In genomic region chr18:12391487-12392136, GRCh38 we compare ENCODE assay signal across 8 cellular contexts. TPM values are rescaled to one million over a fixed set of nuclear protein-coding genes. Genes with fewer than 3 reads are reported as not detected.
DNase-seq lines count a peak whose midpoint lies in the region; ATAC-seq, FAIRE-seq and TF ChIP-seq lines count a peak whose summit lies in the region.

No MANE protein-coding gene starts in this region.

- no peaks in the 10 kb centered on the region for H3K79me2 ChIP-seq in HCT116 (ENCODE audit: insufficient read depth, low read length)

- 26% methylated on average over 8 of the region's 9 CpGs for WGBS in mesenchymal stem cell

- H2BK15ac ChIP-seq in mesenchymal stem cell (ENCODE audit: low read depth, poor library complexity, severe bottlenecking): no peak overlapping the region

- H2BK120ac ChIP-seq in mesenchymal stem cell (ENCODE audit: low read depth, low read length): no peak overlapping the region

- H2BK12ac ChIP-seq in mesenchymal stem cell (ENCODE audit: low read length in 2 of 2): no peak overlapping the region

- H3K4me3 ChIP-seq in HCT116 (replicated peaks in 1 of 2; ENCODE audit: low read depth in 1 of 2, low read length in 2 of 2) (no peak overlapping the region), mesenchymal stem cell (ENCODE audit: insufficient read depth in 1 of 2, low read depth in 1 of 2, low read length in 2 of 2) (no peak overlapping the region)

- H3K27ac ChIP-seq in HCT116 (ENCODE audit: low read depth, low read length) (no peak overlapping the region), mesenchymal stem cell (ENCODE audit: low read length, poor library complexity, severe bottlenecking) (no peak overlapping the region), substantia nigra (ENCODE audit: low read depth, low read length, poor library complexity, severe bottlenecking) (no peak overlapping the region)

- no TSS peak for BruUV-seq in HCT116 (replicated peaks; lab: Mats Ljungman, UMichigan)

- POLR2A ChIA-PET in HCT116 (lab: Charles Lee): interaction anchor here (1.4 kb wide), 1 partner anchor 14 kb away, joined by 3 read pairs; no protein-coding TSS in a partner anchor

- intact Hi-C loops in HCT116 (cut with micrococcal nuclease): loop anchor here (1.0 to 2.0 kb wide), 3 partner anchors 31 to 543 kb away; no protein-coding TSS in a partner anchor

- no peak overlapping the region for H3K14ac ChIP-seq in mesenchymal stem cell (ENCODE audit: low read length in 2 of 2)

- H3K18ac ChIP-seq in mesenchymal stem cell (ENCODE audit: low read depth in 1 of 2, low read length in 2 of 2): no peak overlapping the region

- H3K4ac ChIP-seq in mesenchymal stem cell (ENCODE audit: low read depth in 1 of 2, low read length in 2 of 2): no peak overlapping the region

- no peak overlapping the region for H4K91ac ChIP-seq in mesenchymal stem cell (ENCODE audit: low read length)

- no peaks in the 10 kb centered on the region for H3K9me2 ChIP-seq in HCT116 (ENCODE audit: insufficient read depth)

- DNase-seq in HCT116 (ENCODE audit: low read depth, low spot score) (peak; percentile 52), NCI-H2171 treated with DMSO at 0.1 percent for 48 hours (lab: John Stamatoyannopoulos, UW) (peak; percentile 71), mesenchymal stem cell (peak; percentile 76), substantia nigra (lab: John Stamatoyannopoulos, UW) (peak in 36 of 49 donors; percentile 6 to 72 (median 38)), SHP77 treated with DMSO at 0.1 percent for 48 hours (lab: John Stamatoyannopoulos, UW) (no peak)
- DNase-seq in activated CD4-positive, alpha-beta T cell treated with anti-CD3 and anti-CD28 coated beads, Interleukin-2, amount 50 U/mL, for 1 hour: peak; percentile 41

- CTCF ChIA-PET in HCT116 (lab: Charles Lee): interaction anchor here (0.6 to 1.1 kb wide), 5 partner anchors 14 to 543 kb away, joined by 3 to 6 read pairs (median 3); partner anchors contain the start of gene AFG3L2

- H2AFZ ChIP-seq in HCT116 (ENCODE audit: low read depth, low read length, poor library complexity, severe bottlenecking): peak overlapping the region; percentile 94
- no peak overlapping the region for H2AFZ ChIP-seq in mesenchymal stem cell (ENCODE audit: low read depth, low read length)

- TF ChIP-seq POLR2A in HCT116 (IDR thresholded peaks at IDR 0.05; ENCODE audit: borderline replicate concordance, extremely low read depth, insufficient read depth, insufficient read length): no peak

- no peaks in the 10 kb centered on the region for H3K79me1 ChIP-seq in mesenchymal stem cell (replicated peaks; ENCODE audit: low read length, poor library complexity, severe bottlenecking)

- H3K36me3 ChIP-seq in HCT116 (ENCODE audit: control insufficient read depth in 1 of 2, insufficient read depth in 2 of 2, low read length in 2 of 2) (no peaks in the 10 kb centered on the region), mesenchymal stem cell (ENCODE audit: control insufficient read depth in 1 of 2, insufficient read depth in 2 of 2, low read depth in 1 of 2, low read length in 2 of 2) (no peaks in the 10 kb centered on the region)

- ATAC-seq in HCT116: peak; percentile 69

- TF ChIP-seq CTCF in HCT116 (IDR thresholded peaks at IDR 0.05 in 2 of 3, conservative IDR thresholded peaks at IDR 0.05 in 1 of 3; ENCODE audit: borderline replicate concordance in 1 of 3, insufficient read depth in 1 of 3, low read depth in 2 of 3, low read length in 2 of 3): peak; percentile 87 to 95 (median 92)

- no peak overlapping the region for H2BK5ac ChIP-seq in mesenchymal stem cell (ENCODE audit: low read depth, low read length, poor library complexity, severe bottlenecking)

- H3K9ac ChIP-seq in HCT116 (ENCODE audit: low read length) (no peak overlapping the region), mesenchymal stem cell (ENCODE audit: low read length) (peak overlapping the region; percentile 39)

- H4K8ac ChIP-seq in mesenchymal stem cell (ENCODE audit: low read length): no peak overlapping the region

- no peaks in the 10 kb centered on the region for H4K20me1 ChIP-seq in HCT116 (ENCODE audit: insufficient read depth)

- H3K9me3 ChIP-seq in HCT116 (ENCODE audit: control insufficient read depth in 1 of 2, insufficient read depth in 1 of 2, low read depth in 1 of 2, low read length in 2 of 2): no peaks in the 10 kb centered on the region
- no peaks in the 10 kb centered on the region for H3K9me3 ChIP-seq in mesenchymal stem cell (ENCODE audit: control insufficient read depth, low read length)

- RAD21 ChIA-PET in HCT116 (lab: Charles Lee; ENCODE audit: low non-redundant PET in 1 of 2, low total read pairs in 2 of 2, uncharacterized antibody in 2 of 2, unreplicated experiment in 2 of 2): interaction anchor here in 1 of 2 experiments (0.6 kb wide), 1 partner anchor 31 kb away, joined by 4 read pairs; no protein-coding TSS in a partner anchor

- no peak overlapping the region for H3K23ac ChIP-seq in mesenchymal stem cell (ENCODE audit: low read length in 2 of 2)

- H2AK5ac ChIP-seq in mesenchymal stem cell (ENCODE audit: low read length, severe bottlenecking): no peak overlapping the region

- H3K27me3 ChIP-seq in HCT116 (ENCODE audit: insufficient read depth, low read length) (no peaks in the 10 kb centered on the region), mesenchymal stem cell (ENCODE audit: control insufficient read depth in 1 of 2, insufficient read depth in 1 of 2, low read length in 2 of 2) (peaks cover 0 to 12% of the 10 kb centered on the region in 2 experiments)

- peak overlapping the region; percentile 18; the same call in 1 of the 2 replicates for H3K4me2 ChIP-seq in HCT116 (ENCODE audit: low read length)
- H3K4me2 ChIP-seq in mesenchymal stem cell (ENCODE audit: low read length, poor library complexity, severe bottlenecking): no peak overlapping the region

- peaks cover 10 to 24% of the 10 kb centered on the region in 2 experiments; a peak in 3 of 4 replicates for H3K4me1 ChIP-seq in HCT116 (ENCODE audit: control insufficient read depth in 1 of 2, insufficient read depth in 2 of 2, low read length in 2 of 2)
- peaks cover 3% of the 10 kb centered on the region for H3K4me1 ChIP-seq in mesenchymal stem cell (ENCODE audit: control insufficient read depth, insufficient read depth, low read depth, low read length)

- peak; percentile 95 for TF ChIP-seq RAD21 in HCT116 (IDR thresholded peaks at IDR 0.05; ENCODE audit: low read depth)

- FAIRE-seq in G401.6 (lab: Jason Lieb, UNC): peak; percentile 86
- FAIRE-seq in endometrium (lab: Jason Lieb, UNC): peak; percentile 18

TF ChIP-seq in HCT116, 20 proteins besides CTCF, POLR2A, EP300 and RAD21 (continues in another document):
- no peak for TF ChIP-seq EZH2phosphoT487 (IDR thresholded peaks at IDR 0.05; ENCODE audit: borderline replicate concordance)
- TF ChIP-seq REST (IDR thresholded peaks at IDR 0.05; ENCODE audit: low read depth): no peak
- TF ChIP-seq SRF (IDR thresholded peaks at IDR 0.05; ENCODE audit: low read depth): no peak
- TF ChIP-seq SIN3A (IDR thresholded peaks at IDR 0.05; ENCODE audit: low read depth): no peak
- no peak for TF ChIP-seq POLR2AphosphoS5 (IDR thresholded peaks at IDR 0.05; ENCODE audit: low read depth, low read length)
- no peak for TF ChIP-seq ATF3 (IDR thresholded peaks at IDR 0.05)
- no peak for TF ChIP-seq MAX (IDR thresholded peaks at IDR 0.05)
- TF ChIP-seq ZFX (IDR thresholded peaks at IDR 0.05): no peak
- TF ChIP-seq EZH2 (IDR thresholded peaks at IDR 0.05): no peak
- TF ChIP-seq CEBPB (IDR thresholded peaks at IDR 0.05; ENCODE audit: low read depth): no peak

RNA-seq across cellular contexts. Expression of gene AFG3L2, which starts 14.6 kb away (rescaled TPM):
- 66.7 TPM for total RNA-seq in HCT116 (2021; ENCODE audit: unreplicated experiment)
- 33.0 and 41.0 TPM in 2 replicates for polyA plus RNA-seq in HCT116 (2012)
- 22.8 TPM for polyA plus RNA-seq in mesenchymal stem cell (2013, experiment 1 of 2)
- 23.4 TPM for polyA plus RNA-seq in mesenchymal stem cell (2013, experiment 2 of 2)

RNA-seq across cellular contexts. Expression of gene PRELID3A, which starts 16.1 kb away (rescaled TPM):
- 7.4 TPM for total RNA-seq in HCT116 (2021; ENCODE audit: unreplicated experiment)
- polyA plus RNA-seq in HCT116 (2012): 7.6 and 9.4 TPM in 2 replicates
- 3.8 TPM for polyA plus RNA-seq in mesenchymal stem cell (2013, experiment 1 of 2)
- 4.4 TPM for polyA plus RNA-seq in mesenchymal stem cell (2013, experiment 2 of 2)
